In the genomic region with DNA sequence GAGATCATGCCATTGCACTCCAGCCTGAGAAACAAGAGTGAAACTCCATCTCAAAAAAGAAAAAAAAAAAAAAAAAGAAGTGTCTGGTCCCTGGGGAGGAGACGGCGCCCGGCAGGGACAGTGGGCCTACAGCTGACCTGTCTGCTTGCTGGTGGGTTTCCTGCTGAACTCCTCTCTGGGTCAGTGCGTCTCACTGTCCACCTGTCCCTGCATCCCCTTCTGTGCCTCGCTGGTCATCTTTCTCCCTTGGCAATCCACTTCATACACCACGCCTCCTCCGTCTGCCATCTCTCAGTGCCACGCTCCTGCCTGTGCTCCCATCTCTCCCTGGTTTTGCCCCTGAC, we compare ENCODE assay signal across 8 cellular contexts.
DNase-seq lines count a peak whose midpoint lies in the region; ATAC-seq, FAIRE-seq and TF ChIP-seq lines count a peak whose summit lies in the region.

No MANE protein-coding gene starts in this region.

- ATAC-seq in heart left ventricle (no peak), Right ventricle myocardium inferior (no peak), gastroesophageal sphincter (no peak), GM19397 (IDR thresholded peaks at IDR 0.05; ENCODE audit: unreplicated experiment) (no peak), GM19455 (IDR thresholded peaks at IDR 0.05; ENCODE audit: unreplicated experiment) (no peak)

- 21 to 28% (median 25%) methylated on average over 8 of the region's 8 CpGs for WGBS in heart left ventricle, 4 donors
- 27 to 28% methylated on average over 8 of the region's 8 CpGs for WGBS in gastroesophageal sphincter (ENCODE audit: low coverage in 1 of 2), 2 donors
- 5 to 39% (median 21%) methylated on average over 5 to 8 of the region's 8 CpGs for WGBS in small intestine, 3 donors

- TF ChIP-seq CTCF in heart left ventricle (IDR thresholded peaks at IDR 0.05), result no peak
- no peak for TF ChIP-seq CTCF in gastroesophageal sphincter (IDR thresholded peaks at IDR 0.05)

- no peak for TF ChIP-seq EP300 in gastroesophageal sphincter (IDR thresholded peaks at IDR 0.05)

- H3K36me3 ChIP-seq in heart left ventricle (no peaks in the 10 kb centered on the region), SJCRH30 (no peaks in the 10 kb centered on the region), gastroesophageal sphincter (no peaks in the 10 kb centered on the region), small intestine (ENCODE audit: control insufficient read depth in 2 of 2, insufficient read depth in 2 of 2, low read length in 2 of 2) (no peaks in the 10 kb centered on the region)

- H3K4me1 ChIP-seq in heart left ventricle, result peaks cover 0 to 18% (median 9%) of the 10 kb centered on the region in 12 donors
- no peaks in the 10 kb centered on the region for H3K4me1 ChIP-seq in SJCRH30
- peaks cover 0 to 21% (median 8%) of the 10 kb centered on the region in 3 donors for H3K4me1 ChIP-seq in gastroesophageal sphincter
- H3K4me1 ChIP-seq in small intestine (ENCODE audit: control insufficient read depth in 2 of 2, insufficient read depth in 1 of 2, low read depth in 1 of 2, low read length in 1 of 2), result peaks cover 0 to 2% of the 10 kb centered on the region in 2 donors

- FAIRE-seq in small intestine (lab: Jason Lieb, UNC), result no peak

- intact Hi-C loops in heart left ventricle (cut with DNase I) (no loop called here), Right ventricle myocardium inferior (cut with DNase I) (no loop called here)

- H3K27me3 ChIP-seq in heart left ventricle (no peaks in the 10 kb centered on the region), SJCRH30 (0 out of 2 replicates have a peak, but pooled peaks cover 4% of the 10 kb centered on the region), gastroesophageal sphincter (no peaks in the 10 kb centered on the region), small intestine (ENCODE audit: control insufficient read depth in 2 of 2, insufficient read depth in 2 of 2, low read length in 2 of 2) (no peaks in the 10 kb centered on the region)

- no peak for TF ChIP-seq POLR2A in heart left ventricle (IDR thresholded peaks at IDR 0.05)
- no peak for TF ChIP-seq POLR2A in gastroesophageal sphincter (IDR thresholded peaks at IDR 0.05)

- H3K27ac ChIP-seq in heart left ventricle, result peak overlapping the region in 6 of 12 donors; percentile 26 to 69 (median 60)
- peak overlapping the region; percentile 49 for H3K27ac ChIP-seq in SJCRH30
- peak overlapping the region in 3 of 4 donors; percentile 71 to 78 (median 72) for H3K27ac ChIP-seq in gastroesophageal sphincter
- H3K27ac ChIP-seq in small intestine (ENCODE audit: low read depth in 1 of 2, low read length in 1 of 2), result no peak overlapping the region

- DNase-seq in heart left ventricle, result peak in 1 of 5 donors; percentile 12
- DNase-seq in Right ventricle myocardium inferior (ENCODE audit: missing footprints), result no peak
- no peak for DNase-seq in SJCRH30
- DNase-seq in small intestine, result no peak
- no peak for DNase-seq in stimulated activated CD4-positive, alpha-beta T cell treated with anti-CD3 and anti-CD28 coated beads, Interleukin-4, amount 100 ng/mL, for 4 hours

- H3K4me3 ChIP-seq in heart left ventricle (peak overlapping the region; percentile 38 to 81 (median 68)), SJCRH30 (peak overlapping the region; percentile 71), gastroesophageal sphincter (peak overlapping the region; percentile 52 to 66), small intestine (ENCODE audit: low read depth in 1 of 2, low read length in 2 of 2) (peak overlapping the region; percentile 26 to 61)

- H3K9me3 ChIP-seq in heart left ventricle, result no peaks in the 10 kb centered on the region
- no peaks in the 10 kb centered on the region for H3K9me3 ChIP-seq in SJCRH30 (replicated peaks)
- no peaks in the 10 kb centered on the region for H3K9me3 ChIP-seq in gastroesophageal sphincter
- no peaks in the 10 kb centered on the region for H3K9me3 ChIP-seq in small intestine (ENCODE audit: control insufficient read depth, low read depth)

Comparison
In these comparisons a context has a peak if more than half of its experiments do, and no peak if none do; other contexts are left out.
1. H3K27ac ChIP-seq: peak in SJCRH30 (single experiment) and gastroesophageal sphincter (3 of 4); none in small intestine (0 of 2).
2. Peak in every context shown above with its lines, with median percentiles within 50 percentile points of each other: H3K4me3 ChIP-seq.